12 cellular contexts compared by ENCODE assay signal in genomic region chr2:222423186-222423585, GRCh38. TPM values are rescaled to one million over a fixed set of nuclear protein-coding genes. Genes with fewer than 3 reads are reported as not detected.
DNase-seq lines count a peak whose midpoint lies in the region; ATAC-seq and TF ChIP-seq lines count a peak whose summit lies in the region.
"Had no signal": no experiment of that assay in that cellular context is flagged by ENCODE, and none has a peak within 500 bp of the region (broad histone marks: within the 10 kb centered on the region; RNA-seq: fewer than 3 reads in every experiment).

No MANE protein-coding gene starts in this region.

- no peak overlapping the region for H3K27ac Mint-ChIP-seq in activated naive CD4-positive, alpha-beta T cell treated with anti-CD3 and anti-CD28 coated beads, Interleukin-2, amount 10 ng/mL, durations not matched to agents 7 days and 5 days
- H3K27ac Mint-ChIP-seq in stimulated activated memory B cell treated with anti-CD40 and anti-IgM and Interleukin-4, amounts not matched to agents 10 μg/mL and 1 μg/mL and 100 μg/mL, for 72 hours: peak overlapping the region; percentile 98

- no peak overlapping the region for H2BK5ac ChIP-seq in neuronal stem cell (ENCODE audit: low read length)

- H3K4ac ChIP-seq in neuronal stem cell (ENCODE audit: low read length): no peak overlapping the region

- no peak overlapping the region for H2BK120ac ChIP-seq in neuronal stem cell (ENCODE audit: low read depth, low read length)

- H3K79me1 ChIP-seq in neuronal stem cell (ENCODE audit: low read depth, low read length): no peaks in the 10 kb centered on the region

- no peak overlapping the region for H4K8ac ChIP-seq in neuronal stem cell (ENCODE audit: low read depth, low read length)

- peaks cover 44% of the 10 kb centered on the region for H3K27me3 Mint-ChIP-seq in activated naive CD4-positive, alpha-beta T cell treated with anti-CD3 and anti-CD28 coated beads, Interleukin-2, amount 10 ng/mL, durations not matched to agents 7 days and 5 days
- no peaks in the 10 kb centered on the region for H3K27me3 Mint-ChIP-seq in stimulated activated memory B cell treated with anti-CD40 and anti-IgM and Interleukin-4, amounts not matched to agents 10 μg/mL and 1 μg/mL and 100 μg/mL, for 72 hours

- H3K9me2 ChIP-seq in MM.1S (replicated peaks; ENCODE audit: insufficient read depth, low read length): no peaks in the 10 kb centered on the region

- H3K4me1 ChIP-seq in MM.1S (ENCODE audit: low read length): peaks cover 8% of the 10 kb centered on the region; the same call in 1 of the 2 replicates
- H3K4me1 ChIP-seq in effector memory CD4-positive, alpha-beta T cell (ENCODE audit: control insufficient read depth, insufficient read depth, low read length, poor library complexity, severe bottlenecking): peaks cover 3% of the 10 kb centered on the region
- peaks cover 0 to 6% of the 10 kb centered on the region in 2 donors for H3K4me1 ChIP-seq in neuronal stem cell (ENCODE audit: control insufficient read depth in 2 of 2, insufficient read depth in 1 of 2, low read depth in 1 of 2, low read length in 2 of 2)
- H3K4me1 ChIP-seq: BLaER1 had no signal

- no peaks in the 10 kb centered on the region for H3K9me3 Mint-ChIP-seq in activated naive CD4-positive, alpha-beta T cell treated with anti-CD3 and anti-CD28 coated beads, Interleukin-2, amount 10 ng/mL, durations not matched to agents 7 days and 5 days
- H3K9me3 Mint-ChIP-seq in stimulated activated memory B cell treated with anti-CD40 and anti-IgM and Interleukin-4, amounts not matched to agents 10 μg/mL and 1 μg/mL and 100 μg/mL, for 72 hours: no peaks in the 10 kb centered on the region

- no CpG with 5 or more reads among the region's 3 CpGs for WGBS in neuronal stem cell (ENCODE audit: extremely low coverage in 2 of 2, insufficient read length in 2 of 2, insufficient replicate concordance in 1 of 2), 2 donors

- no peaks in the 10 kb centered on the region for H4K20me1 ChIP-seq in MM.1S (ENCODE audit: insufficient read depth, low read length)
- H4K20me1 ChIP-seq: BLaER1 had no signal

- no peaks in the 10 kb centered on the region for H3K36me3 ChIP-seq in MM.1S (replicated peaks; ENCODE audit: insufficient read depth, low read length)
- no peaks in the 10 kb centered on the region for H3K36me3 ChIP-seq in effector memory CD4-positive, alpha-beta T cell (ENCODE audit: control insufficient read depth, insufficient read depth, low read length)
- H3K36me3 ChIP-seq in neuronal stem cell (replicated peaks in 1 of 2; ENCODE audit: control insufficient read depth in 2 of 2, insufficient read depth in 2 of 2, low read length in 2 of 2): no peaks in the 10 kb centered on the region
- H3K36me3 ChIP-seq: BLaER1, heart left ventricle, left ventricle myocardium inferior had no signal

- H3F3A ChIP-seq in MM.1S (ENCODE audit: insufficient read depth, low read length): peaks cover 6% of the 10 kb centered on the region; the same call in 1 of the 2 replicates

- peak overlapping the region; percentile 71; the same call in 1 of the 2 replicates for H3K4me2 ChIP-seq in MM.1S (ENCODE audit: low read depth, low read length)
- H3K4me2 ChIP-seq in neuronal stem cell (ENCODE audit: insufficient read depth, low read length, poor library complexity, severe bottlenecking): no peak overlapping the region
- H3K4me2 ChIP-seq: BLaER1 had no signal

- no peak overlapping the region for H3K14ac ChIP-seq in neuronal stem cell (ENCODE audit: low read length)

- no peaks in the 10 kb centered on the region for H3K36me3 Mint-ChIP-seq in activated naive CD4-positive, alpha-beta T cell treated with anti-CD3 and anti-CD28 coated beads, Interleukin-2, amount 10 ng/mL, durations not matched to agents 7 days and 5 days
- H3K36me3 Mint-ChIP-seq in stimulated activated memory B cell treated with anti-CD40 and anti-IgM and Interleukin-4, amounts not matched to agents 10 μg/mL and 1 μg/mL and 100 μg/mL, for 72 hours: no peaks in the 10 kb centered on the region

- no peak overlapping the region for H4K91ac ChIP-seq in neuronal stem cell (ENCODE audit: low read depth, low read length, poor library complexity)

- H3K4me3 ChIP-seq in MM.1S (ENCODE audit: low read length) (peak overlapping the region; percentile 60; the same call in 1 of the 2 replicates), neuronal stem cell (ENCODE audit: low read length in 2 of 2) (no peak overlapping the region)
- H3K4me3 ChIP-seq in effector memory CD4-positive, alpha-beta T cell (ENCODE audit: insufficient read depth, low read depth, low read length, poor library complexity, severe bottlenecking): peak overlapping the region; percentile 53
- H3K4me3 ChIP-seq: BLaER1 had no signal

- no peak overlapping the region for H2AK5ac ChIP-seq in neuronal stem cell (ENCODE audit: low read depth, low read length)

- intact Hi-C loops in left ventricle myocardium superior (cut with micrococcal nuclease): no loop called here

- H3K79me2 ChIP-seq in MM.1S (ENCODE audit: low read length): no peaks in the 10 kb centered on the region

- no peak for DNase-seq in activated naive CD4-positive, alpha-beta T cell treated with anti-CD3 and anti-CD28 coated beads, Interleukin-2, amount 10 ng/mL, durations not matched to agents 7 days and 5 days
- DNase-seq in activated naive CD4-positive, alpha-beta T cell treated with Interleukin-2 at 50 U/mL for 16 hours: no peak
- DNase-seq in MM.1S: no peak
- no peak for DNase-seq in effector memory CD4-positive, alpha-beta T cell
- DNase-seq in neuronal stem cell (ENCODE audit: low spot score): no peak
- no peak for DNase-seq in left ventricle myocardium superior
- DNase-seq: cerebellar nuclear complex, heart left ventricle, left ventricle myocardium inferior had no signal

- no peak for TF ChIP-seq CTCF in MM.1S (IDR thresholded peaks at IDR 0.05; ENCODE audit: low read length)

- ATAC-seq in stimulated activated memory B cell treated with anti-CD40 and anti-IgM and Interleukin-4, amounts not matched to agents 10 μg/mL and 1 μg/mL and 100 μg/mL, for 72 hours: no peak
- no peak for ATAC-seq in HG02981 (IDR thresholded peaks at IDR 0.05; ENCODE audit: unreplicated experiment)
- ATAC-seq in left ventricle myocardium superior: no peak

- H3K27ac ChIP-seq in MM.1S (ENCODE audit: low read length): no peak overlapping the region
- no peak overlapping the region for H3K27ac ChIP-seq in effector memory CD4-positive, alpha-beta T cell (ENCODE audit: insufficient read depth, low read length, poor library complexity, severe bottlenecking)
- H3K27ac ChIP-seq in neuronal stem cell (replicated peaks; ENCODE audit: low read length): no peak overlapping the region
- H3K27ac ChIP-seq: BLaER1, heart left ventricle, left ventricle myocardium inferior had no signal

- no peak overlapping the region for H2AFZ ChIP-seq in MM.1S (ENCODE audit: low read length)
- H2AFZ ChIP-seq in neuronal stem cell (ENCODE audit: low read length): no peak overlapping the region

- no peaks in the 10 kb centered on the region for H3K9me3 ChIP-seq in MM.1S (replicated peaks; ENCODE audit: insufficient read depth, low read length)
- H3K9me3 ChIP-seq in effector memory CD4-positive, alpha-beta T cell (ENCODE audit: control insufficient read depth, low read length): no peaks in the 10 kb centered on the region
- peaks cover 0 to 2% of the 10 kb centered on the region in 2 donors for H3K9me3 ChIP-seq in neuronal stem cell (replicated peaks in 1 of 2; ENCODE audit: control insufficient read depth in 2 of 2, insufficient read depth in 1 of 2, low read depth in 1 of 2, low read length in 2 of 2)
- H3K9me3 ChIP-seq: heart left ventricle, left ventricle myocardium inferior had no signal

- no peak overlapping the region for H2BK15ac ChIP-seq in neuronal stem cell (ENCODE audit: low read length)

- H3K18ac ChIP-seq in neuronal stem cell (ENCODE audit: low read length): no peak overlapping the region

- H3K4me3 Mint-ChIP-seq in activated naive CD4-positive, alpha-beta T cell treated with anti-CD3 and anti-CD28 coated beads, Interleukin-2, amount 10 ng/mL, durations not matched to agents 7 days and 5 days: peak overlapping the region; percentile 68
- H3K4me3 Mint-ChIP-seq in stimulated activated memory B cell treated with anti-CD40 and anti-IgM and Interleukin-4, amounts not matched to agents 10 μg/mL and 1 μg/mL and 100 μg/mL, for 72 hours: peak overlapping the region; percentile 96

- H3K4me1 Mint-ChIP-seq in activated naive CD4-positive, alpha-beta T cell treated with anti-CD3 and anti-CD28 coated beads, Interleukin-2, amount 10 ng/mL, durations not matched to agents 7 days and 5 days: peaks cover 26% of the 10 kb centered on the region
- H3K4me1 Mint-ChIP-seq in stimulated activated memory B cell treated with anti-CD40 and anti-IgM and Interleukin-4, amounts not matched to agents 10 μg/mL and 1 μg/mL and 100 μg/mL, for 72 hours: peaks cover 51% of the 10 kb centered on the region

- H3K9ac ChIP-seq in MM.1S (ENCODE audit: low read length) (no peak overlapping the region), neuronal stem cell (ENCODE audit: low read depth, low read length, poor library complexity) (no peak overlapping the region)
- H3K9ac ChIP-seq: BLaER1 had no signal

- CTCF ChIA-PET in activated naive CD4-positive, alpha-beta T cell treated with anti-CD3 and anti-CD28 coated beads, Interleukin-2, amount 10 ng/mL, durations not matched to agents 7 days and 5 days (lab: Charles Lee): no interaction called here

- H3K27me3 ChIP-seq in MM.1S (replicated peaks; ENCODE audit: insufficient read depth, low read length) (no peaks in the 10 kb centered on the region), neuronal stem cell (ENCODE audit: control insufficient read depth in 3 of 3, insufficient read depth in 3 of 3, low read depth in 1 of 3, low read length in 3 of 3) (peaks cover 18 to 73% (median 51%) of the 10 kb centered on the region in 3 experiments)
- no peaks in the 10 kb centered on the region for H3K27me3 ChIP-seq in effector memory CD4-positive, alpha-beta T cell (replicated peaks; ENCODE audit: control insufficient read depth, insufficient read depth, low read length, poor library complexity, severe bottlenecking)
- H3K27me3 ChIP-seq: BLaER1 had no signal

- H2BK12ac ChIP-seq in neuronal stem cell (ENCODE audit: low read length): no peak overlapping the region

- no peak overlapping the region for H3K23ac ChIP-seq in neuronal stem cell (ENCODE audit: low read depth, low read length, poor library complexity)

RNA-seq across cellular contexts. Expression of gene SGPP2, which starts 1.2 kb away (rescaled TPM):
- not detected for polyA plus RNA-seq in neuronal stem cell (2013, experiment 1 of 2)
- 0.03 TPM for polyA plus RNA-seq in neuronal stem cell (2013, experiment 2 of 2)
- total RNA-seq in left ventricle myocardium superior: 30.6 TPM

Comparison
In these comparisons a context has a peak if more than half of its experiments do, and no peak if none do; other contexts are left out.
1. H3K4me3 ChIP-seq: peak in MM.1S (single experiment) and effector memory CD4-positive, alpha-beta T cell (single experiment); none in neuronal stem cell (0 of 2).